ENCODE assay signal across 16 cellular contexts in genomic region chr17:8687732-8688131, GRCh38. TPM values are rescaled to one million over a fixed set of nuclear protein-coding genes. Genes with fewer than 3 reads are reported as not detected.
DNase-seq lines count a peak whose midpoint lies in the region; ATAC-seq and TF ChIP-seq lines count a peak whose summit lies in the region.
"Had no signal": no experiment of that assay in that cellular context is flagged by ENCODE, and none has a peak within 500 bp of the region (broad histone marks: within the 10 kb centered on the region; RNA-seq: fewer than 3 reads in every experiment).

No MANE protein-coding gene starts in this region.

- H3K9me3 ChIP-seq in GM23248 (ENCODE audit: low read depth) (no peaks in the 10 kb centered on the region), thoracic aorta (no peaks in the 10 kb centered on the region)
- H3K9me3 ChIP-seq: BLaER1, Caco-2 had no signal

- no peak overlapping the region for H3K9ac ChIP-seq in GM23248
- H3K9ac ChIP-seq: BLaER1 had no signal

- ATAC-seq in thoracic aorta (ENCODE audit: insufficient number of reproducible peaks, low FRiP score, low read depth), result no peak

- no peaks in the 10 kb centered on the region for H4K20me1 ChIP-seq in GM23248 (ENCODE audit: insufficient read depth)
- H4K20me1 ChIP-seq: BLaER1 had no signal

- no peak for TF ChIP-seq CTCF in thoracic aorta (IDR thresholded peaks at IDR 0.05)

- H3K27ac ChIP-seq in GM23248 (no peak overlapping the region), angular gyrus (ENCODE audit: low read depth, low read length) (peak overlapping the region; percentile 19), thoracic aorta (peak overlapping the region; percentile 63 to 85)
- H3K27ac ChIP-seq: BLaER1 had no signal

- no peaks in the 10 kb centered on the region for H3F3A ChIP-seq in GM23248 (ENCODE audit: insufficient read depth)

- in situ Hi-C loops in GM23248 (cut with MboI), result no loop called here

- H3K4me1 ChIP-seq in GM23248 (ENCODE audit: insufficient read depth) (no peaks in the 10 kb centered on the region), thoracic aorta (ENCODE audit: control insufficient read depth in 1 of 2, low read depth in 2 of 2) (peaks cover 20 to 46% of the 10 kb centered on the region in 2 donors)
- H3K4me1 ChIP-seq: BLaER1, Caco-2 had no signal

- H3K27me3 ChIP-seq in GM23248 (replicated peaks; ENCODE audit: insufficient read depth) (no peaks in the 10 kb centered on the region; the same call in 1 of the 2 replicates), thoracic aorta (replicated peaks; ENCODE audit: insufficient read depth) (no peaks in the 10 kb centered on the region)
- H3K27me3 ChIP-seq: BLaER1 had no signal

- no peaks in the 10 kb centered on the region for H3K36me3 ChIP-seq in GM23248 (ENCODE audit: low read depth)
- H3K36me3 ChIP-seq in thoracic aorta, result no peaks in the 10 kb centered on the region
- H3K36me3 ChIP-seq: BLaER1 had no signal

- H3K79me2 ChIP-seq in GM23248 (ENCODE audit: insufficient read depth), result no peaks in the 10 kb centered on the region

- H3K4me3 ChIP-seq in GM23248 (no peak overlapping the region), thoracic aorta (no peak overlapping the region)
- H3K4me3 ChIP-seq: BLaER1 had no signal

- no peak overlapping the region for H3K4me2 ChIP-seq in GM23248 (ENCODE audit: unreplicated experiment)
- H3K4me2 ChIP-seq: BLaER1 had no signal

- no peak overlapping the region; the same call in 1 of the 2 replicates for H2AFZ ChIP-seq in GM23248

- H3K9me2 ChIP-seq in GM23248 (ENCODE audit: insufficient read depth), result no peaks in the 10 kb centered on the region

- DNase-seq in GM23248 (peak; percentile 29), fibroblast of gingiva (ENCODE audit: low read depth) (peak; percentile 69), thoracic aorta (ENCODE audit: low spot score) (no peak), NOMO-1 treated with dmso at 0.1 percent for 144 hours (lab: John Stamatoyannopoulos, UW; ENCODE audit: unreplicated experiment) (no peak), DMS153 treated with DMSO at 0.1 percent for 48 hours (lab: John Stamatoyannopoulos, UW; ENCODE audit: unreplicated experiment) (no peak)
- no peak for DNase-seq in stimulated activated CD4-positive, alpha-beta T cell treated with anti-CD3 and anti-CD28 coated beads, Interleukin-12 subunit alpha, Interleukin-12 subunit beta, amount 100 ng/mL, for 4 hours
- DNase-seq: 8988T; AML-193; Caco-2; CD8-positive, alpha-beta memory T cell; DMS53; GF-D8; HCEC 1CT; HFFc6 had no signal

RNA-seq across cellular contexts. Expression of gene CCDC42, which starts 56.9 kb away (rescaled TPM):
- total RNA-seq in GM23248 (2014; rRNA removed; shearing (Covaris generic)), result not detected in 2 replicates
- polyA plus RNA-seq in GM23248 (2016; fragmentation: Nextera tagmentation; extraction: Ambion mirVana), result not detected in 2 replicates
- total RNA-seq in thoracic aorta, result not detected
- total RNA-seq: Caco-2, HFFc6 had no signal
- polyA plus RNA-seq: CD8-positive, alpha-beta memory T cell had no signal

RNA-seq across cellular contexts. Expression of gene MYH10, which starts 57.2 kb away (rescaled TPM):
- total RNA-seq in GM23248 (2014; rRNA removed; shearing (Covaris generic)), result 39.2 and 46.8 TPM in 2 replicates
- 69.5 and 76.8 TPM in 2 replicates for polyA plus RNA-seq in GM23248 (2016; fragmentation: Nextera tagmentation; extraction: Ambion mirVana)
- total RNA-seq in thoracic aorta, result 1,000 to 10,000 TPM; 1,436 to 1,719 TPM

Comparison
In these comparisons a context has a peak if more than half of its experiments do, and no peak if none do; other contexts are left out.
1. DNase-seq: peak in GM23248 (single experiment) and fibroblast of gingiva (single experiment); none in thoracic aorta (single experiment), NOMO-1 treated with dmso at 0.1 percent for 144 hours (single experiment), DMS153 treated with DMSO at 0.1 percent for 48 hours (single experiment) and stimulated activated CD4-positive, alpha-beta T cell treated with anti-CD3 and anti-CD28 coated beads, Interleukin-12 subunit alpha, Interleukin-12 subunit beta, amount 100 ng/mL, for 4 hours (single experiment).
2. RNA of gene MYH10, which starts 57.2 kb away (total RNA-seq): 1,436 to 1,719 TPM in thoracic aorta; 39.2 to 46.8 TPM in GM23248; every median in the first group is over 10 times any median in the second.